ENCODE assay signal across 12 cellular contexts in the genomic region with DNA sequence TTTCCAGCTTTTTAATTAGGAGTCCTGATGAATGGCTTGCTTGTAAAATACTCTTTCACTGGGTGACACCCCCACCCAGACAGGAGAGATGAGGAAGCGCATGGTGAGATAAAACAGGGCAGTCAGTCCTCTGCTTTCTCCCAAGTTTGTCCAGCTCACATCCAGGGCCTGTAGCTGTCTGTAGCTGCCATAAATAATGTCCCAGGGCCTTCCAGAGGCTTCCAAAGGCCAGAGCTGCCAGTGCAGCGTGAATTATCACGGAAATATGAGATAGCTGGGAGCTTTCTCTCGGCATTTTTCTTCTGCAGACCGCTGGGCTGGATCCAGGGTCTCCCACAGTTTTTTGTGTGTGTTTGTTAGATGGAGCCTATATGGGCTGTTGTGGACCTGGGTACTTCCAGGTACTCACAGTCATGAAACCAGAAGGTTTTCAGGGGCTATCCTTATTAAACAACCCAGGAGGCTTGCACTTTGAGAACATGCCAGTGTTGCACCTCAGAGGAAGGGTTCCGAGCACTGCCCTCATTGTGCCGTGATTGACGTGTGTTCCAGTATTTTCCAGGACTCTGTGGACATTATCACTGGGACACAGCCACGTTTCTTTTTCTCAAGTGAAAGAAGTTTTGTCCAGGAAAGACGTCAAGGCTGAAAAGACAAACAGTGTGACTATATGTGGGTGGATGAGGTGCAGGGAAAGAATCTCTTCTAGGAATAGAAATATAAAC.
DNase-seq lines count a peak whose midpoint lies in the region; TF ChIP-seq lines count a peak whose summit lies in the region.
"Had no signal": no experiment of that assay in that cellular context is flagged by ENCODE, and none has a peak within 500 bp of the region (broad histone marks: within the 10 kb centered on the region; RNA-seq: fewer than 3 reads in every experiment).

No MANE protein-coding gene starts in this region.

- no peaks in the 10 kb centered on the region for H3K27me3 ChIP-seq in adrenal gland
- H3K27me3 ChIP-seq in tibial artery: no peaks in the 10 kb centered on the region
- H3K27me3 ChIP-seq in BE2C: no peaks in the 10 kb centered on the region
- H3K27me3 ChIP-seq: Peyer's patch had no signal

- DNase-seq in adrenal gland: peak; percentile 39 to 76 (median 61)
- peak; percentile 76 for DNase-seq in fibroblast of pulmonary artery (ENCODE audit: low read depth)
- DNase-seq in mesothelial cell of epicardium (ENCODE audit: low spot score in 2 of 2, unreplicated experiment in 2 of 2): peak in 1 of 2 experiments; percentile 45
- DNase-seq in tibial artery: peak; percentile 23 to 84
- no peak for DNase-seq in hippocampal formation (lab: John Stamatoyannopoulos, UW)
- no peak for DNase-seq in BE2C
- no peak for DNase-seq in HPDE6-E6E7 (ENCODE audit: extremely low spot score)
- DNase-seq in SKM-1 (lab: John Stamatoyannopoulos, UW; ENCODE audit: unreplicated experiment): no peak
- DNase-seq: CD8-positive, alpha-beta T cell; NCI-H1105 treated with DMSO at 0.1 percent for 48 hours; Peyer's patch; stimulated activated naive CD8-positive, alpha-beta T cell treated with anti-CD3 and anti-CD28 coated beads, Interleukin-15, Interleukin-2, amounts not matched to agents 100 U/mL and 50 U/mL, for 24 hours had no signal

- no peaks in the 10 kb centered on the region for H3K36me3 ChIP-seq in adrenal gland (replicated peaks in 1 of 2)
- no peaks in the 10 kb centered on the region for H3K36me3 ChIP-seq in tibial artery
- H3K36me3 ChIP-seq in BE2C: no peaks in the 10 kb centered on the region
- H3K36me3 ChIP-seq: Peyer's patch had no signal

- WGBS in adrenal gland, 4 donors: 25 to 45% (median 38%) methylated on average over 4 to 10 of the region's 10 CpGs

- H3K27me3 Mint-ChIP-seq in mesothelial cell of epicardium (ENCODE audit: low read depth): no peaks in the 10 kb centered on the region

- peak overlapping the region; percentile 78 for H3K27ac Mint-ChIP-seq in mesothelial cell of epicardium
- H3K27ac Mint-ChIP-seq: CD8-positive, alpha-beta T cell had no signal

- H3K4me3 Mint-ChIP-seq in mesothelial cell of epicardium: no peak overlapping the region
- H3K4me3 Mint-ChIP-seq: CD8-positive, alpha-beta T cell had no signal

- H3K4me3 ChIP-seq in adrenal gland (no peak overlapping the region), fibroblast of pulmonary artery (replicated peaks; ENCODE audit: low read depth, low read length) (no peak overlapping the region), tibial artery (no peak overlapping the region), BE2C (ENCODE audit: low read depth, low read length) (no peak overlapping the region)
- H3K4me3 ChIP-seq: Peyer's patch had no signal

- TF ChIP-seq POLR2A in adrenal gland (IDR thresholded peaks at IDR 0.05): no peak

- H3K4me1 ChIP-seq in adrenal gland (replicated peaks in 1 of 2) (peaks cover 5 to 15% of the 10 kb centered on the region in 2 donors), tibial artery (peaks cover 0 to 21% (median 18%) of the 10 kb centered on the region in 4 donors), BE2C (no peaks in the 10 kb centered on the region)

- H3K36me3 Mint-ChIP-seq in mesothelial cell of epicardium: no peaks in the 10 kb centered on the region
- H3K36me3 Mint-ChIP-seq: CD8-positive, alpha-beta T cell had no signal

- H3K9me3 ChIP-seq in adrenal gland (replicated peaks in 1 of 3): no peaks in the 10 kb centered on the region
- no peaks in the 10 kb centered on the region for H3K9me3 ChIP-seq in tibial artery
- no peaks in the 10 kb centered on the region for H3K9me3 ChIP-seq in BE2C
- H3K9me3 ChIP-seq: Peyer's patch had no signal

- H3K4me1 Mint-ChIP-seq in mesothelial cell of epicardium: peaks cover 33% of the 10 kb centered on the region

- H3K27ac ChIP-seq in adrenal gland (peak overlapping the region in 2 of 5 donors; percentile 64 to 74), tibial artery (peak overlapping the region; percentile 80 to 90)

- H3K9me3 Mint-ChIP-seq in mesothelial cell of epicardium: no peaks in the 10 kb centered on the region
- H3K9me3 Mint-ChIP-seq: CD8-positive, alpha-beta T cell had no signal

- no peak for TF ChIP-seq CTCF in adrenal gland (IDR thresholded peaks at IDR 0.05)
- no peak for TF ChIP-seq CTCF in fibroblast of pulmonary artery (IDR thresholded peaks at IDR 0.05; ENCODE audit: low read length, missing control alignments)
- no peak for TF ChIP-seq CTCF in mesothelial cell of epicardium (IDR thresholded peaks at IDR 0.05; ENCODE audit: unreplicated experiment)
- no peak for TF ChIP-seq CTCF in tibial artery (IDR thresholded peaks at IDR 0.05)
- TF ChIP-seq CTCF in BE2C (IDR thresholded peaks at IDR 0.05; ENCODE audit: low read depth, low read length): no peak

- intact Hi-C loops in adrenal gland (cut with DNase I): no loop called here
- intact Hi-C loops in tibial artery (cut with DNase I; ENCODE audit: low total_unique reads): no loop called here

Comparison
In these comparisons a context has a peak if more than half of its experiments do, and no peak if none do; other contexts are left out.
1. DNase-seq: peak in adrenal gland (7 of 7), fibroblast of pulmonary artery (single experiment) and tibial artery (2 of 2); none in hippocampal formation (0 of 2), BE2C (single experiment), HPDE6-E6E7 (single experiment) and SKM-1 (single experiment).